In the genomic region with DNA sequence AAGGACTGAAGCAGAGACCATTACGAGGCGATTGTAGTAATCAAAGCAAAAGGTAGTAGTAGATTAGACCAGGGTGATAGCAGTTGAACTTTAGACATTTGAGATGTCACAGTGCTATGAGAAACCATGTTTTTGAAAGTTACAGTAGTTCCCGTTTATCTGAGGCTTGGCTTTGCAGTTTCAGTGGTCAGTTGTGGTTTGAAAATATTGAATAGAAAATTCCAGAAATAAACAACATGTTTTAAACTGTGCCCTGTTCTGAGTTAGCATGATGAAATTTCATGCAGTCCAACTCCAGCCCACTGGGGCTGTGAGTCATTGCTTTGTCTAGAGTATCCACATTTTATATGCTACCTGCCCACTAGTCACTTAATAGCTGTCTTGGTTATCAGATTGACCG, we compare ENCODE assay signal across 12 cellular contexts. TPM values are rescaled to one million over a fixed set of nuclear protein-coding genes. Genes with fewer than 3 reads are reported as not detected.
DNase-seq lines count a peak whose midpoint lies in the region; ATAC-seq and TF ChIP-seq lines count a peak whose summit lies in the region.
"Had no signal": no experiment of that assay in that cellular context is flagged by ENCODE, and none has a peak within 500 bp of the region (broad histone marks: within the 10 kb centered on the region; RNA-seq: fewer than 3 reads in every experiment).

No MANE protein-coding gene starts in this region.

- H3K27ac ChIP-seq in cardiac muscle cell, result peak overlapping the region; percentile 6
- H3K27ac ChIP-seq in left ventricle myocardium inferior (replicated peaks), result no peak overlapping the region
- peak overlapping the region; percentile 60 for H3K27ac ChIP-seq in SJSA1
- H3K27ac ChIP-seq: parathyroid adenoma had no signal

- H3K27me3 ChIP-seq in cardiac muscle cell (no peaks in the 10 kb centered on the region), left ventricle myocardium inferior (ENCODE audit: low read depth) (no peaks in the 10 kb centered on the region), SJSA1 (replicated peaks) (no peaks in the 10 kb centered on the region)

- H3K36me3 ChIP-seq in cardiac muscle cell (peaks cover 56% of the 10 kb centered on the region), left ventricle myocardium inferior (peaks cover 65% of the 10 kb centered on the region), SJSA1 (peaks cover 77% of the 10 kb centered on the region)

- H3K4me1 ChIP-seq in cardiac muscle cell (ENCODE audit: low read depth) (peaks cover 7% of the 10 kb centered on the region), left ventricle myocardium inferior (peaks cover 24% of the 10 kb centered on the region), SJSA1 (replicated peaks) (peaks cover 13% of the 10 kb centered on the region)
- H3K4me1 ChIP-seq: parathyroid adenoma had no signal

- no peak for TF ChIP-seq CTCF in cardiac muscle cell (IDR thresholded peaks at IDR 0.05; ENCODE audit: low read depth, low read length)
- TF ChIP-seq CTCF in left ventricle myocardium inferior (IDR thresholded peaks at IDR 0.05; ENCODE audit: borderline replicate concordance), result no peak

- peak in 1 of 2 donors; percentile 80 for DNase-seq in cardiac muscle cell (ENCODE audit: low read depth in 1 of 2, low spot score in 1 of 2)
- no peak for DNase-seq in left ventricle myocardium inferior
- peak in 1 of 2 experiments; percentile 34 for DNase-seq in SJSA1 (ENCODE audit: low read depth in 1 of 2, low spot score in 2 of 2)
- DNase-seq in fibroblast of the conjunctiva (ENCODE audit: low read depth), result peak; percentile 68
- DNase-seq in stromal cell of bone marrow (ENCODE audit: low read depth), result peak; percentile 50
- no peak for DNase-seq in GF-D8 (lab: John Stamatoyannopoulos, UW)
- DNase-seq in central memory CD4-positive, alpha-beta T cell, result no peak
- DNase-seq: CD4-positive, CD25-positive, alpha-beta regulatory T cell; NCI-H1694 treated with DMSO at 0.1 percent for 48 hours; T-cell had no signal

- intact Hi-C loops in left ventricle myocardium inferior (cut with micrococcal nuclease), result no loop called here

- no peak for ATAC-seq in HG03354 (IDR thresholded peaks at IDR 0.05; ENCODE audit: poor library complexity, severe bottlenecking, unreplicated experiment)
- ATAC-seq: T-cell had no signal

- no peaks in the 10 kb centered on the region for H3K9me3 ChIP-seq in cardiac muscle cell (ENCODE audit: low read depth)
- H3K9me3 ChIP-seq in left ventricle myocardium inferior (replicated peaks), result no peaks in the 10 kb centered on the region
- no peaks in the 10 kb centered on the region for H3K9me3 ChIP-seq in SJSA1 (replicated peaks)

- H3K4me3 ChIP-seq in cardiac muscle cell, result no peak overlapping the region
- no peak overlapping the region for H3K4me3 ChIP-seq in left ventricle myocardium inferior
- H3K4me3 ChIP-seq in SJSA1, result no peak overlapping the region

RNA-seq across cellular contexts. Expression of gene ZNF638, which starts 47.5 kb away (rescaled TPM):
- total RNA-seq in cardiac muscle cell, result 99.4 and 223 TPM in 2 replicates
- 70.5 and 111 TPM in 2 replicates for polyA plus RNA-seq in cardiac muscle cell
- 97.1 TPM for total RNA-seq in left ventricle myocardium inferior
- 98.4 and 99.7 TPM in 2 replicates for total RNA-seq in SJSA1 (2014; rRNA removed; shearing (Covaris generic))

Comparison
In these comparisons a context has a peak if more than half of its experiments do, and no peak if none do; other contexts are left out.
1. DNase-seq: peak in fibroblast of the conjunctiva (single experiment) and stromal cell of bone marrow (single experiment); none in left ventricle myocardium inferior (single experiment), GF-D8 (single experiment) and central memory CD4-positive, alpha-beta T cell (single experiment).